8 cellular contexts compared by ENCODE assay signal in the genomic region with DNA sequence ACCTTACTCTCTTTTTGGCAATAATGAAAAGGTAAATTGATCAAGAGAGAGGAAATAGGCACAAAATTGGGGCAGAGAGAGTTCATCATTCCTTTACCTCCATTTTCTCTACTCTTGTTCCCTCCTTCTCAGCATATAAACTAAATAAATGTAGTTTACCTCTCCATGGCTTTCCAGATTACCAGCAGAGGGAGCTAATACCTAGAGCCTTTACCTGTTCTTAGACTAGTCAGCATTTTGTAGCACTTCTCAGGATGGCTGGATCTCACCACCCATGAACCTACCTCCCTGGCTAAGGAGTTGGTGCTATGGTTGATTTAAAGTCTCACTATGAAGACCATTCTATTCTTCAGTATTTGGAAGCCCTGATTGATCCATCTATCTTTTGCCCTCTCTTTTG. TPM values are rescaled to one million over a fixed set of nuclear protein-coding genes. Genes with fewer than 3 reads are reported as not detected.
DNase-seq lines count a peak whose midpoint lies in the region; ATAC-seq and TF ChIP-seq lines count a peak whose summit lies in the region.

No MANE protein-coding gene starts in this region.

- intact Hi-C loops in heart left ventricle (cut with DNase I): loop anchor here in 7 of 10 donors (2.0 to 10.0 kb wide), 4 partner anchors 55 to 282 kb away; no protein-coding TSS in a partner anchor
- intact Hi-C loops in Right ventricle myocardium superior (cut with DNase I): no loop called here
- intact Hi-C loops in posterior cingulate gyrus (cut with DNase I): loop anchor here (2.0 kb wide), 1 partner anchor 283 kb away; no protein-coding TSS in a partner anchor

- peaks cover 0 to 4% (median 0%) of the 10 kb centered on the region in 9 donors for H3K27me3 ChIP-seq in heart left ventricle
- no peaks in the 10 kb centered on the region for H3K27me3 ChIP-seq in KMS-11 (ENCODE audit: insufficient read depth, low read depth)
- no peaks in the 10 kb centered on the region for H3K27me3 ChIP-seq in suprapubic skin

- ATAC-seq in heart left ventricle: peak in 1 of 4 donors; percentile 36
- no peak for ATAC-seq in Right ventricle myocardium superior (ENCODE audit: poor library complexity)
- ATAC-seq in GM19328 (IDR thresholded peaks at IDR 0.05; ENCODE audit: unreplicated experiment): no peak

- H3K36me3 ChIP-seq in heart left ventricle: peaks cover 0 to 83% (median 24%) of the 10 kb centered on the region in 9 donors
- H3K36me3 ChIP-seq in KMS-11 (ENCODE audit: insufficient read depth): no peaks in the 10 kb centered on the region
- no peaks in the 10 kb centered on the region for H3K36me3 ChIP-seq in suprapubic skin

- H3K4me3 ChIP-seq in heart left ventricle: no peak overlapping the region
- no peak overlapping the region for H3K4me3 ChIP-seq in KMS-11 (IDR thresholded peaks at IDR 0.05; ENCODE audit: insufficient read depth, low read depth, low read length)
- H3K4me3 ChIP-seq in fibroblast of mammary gland (ENCODE audit: control insufficient read depth, low read depth, low read length): no peak overlapping the region
- H3K4me3 ChIP-seq in suprapubic skin: no peak overlapping the region

- peak overlapping the region; percentile 27; the same call in 1 of the 2 replicates for H3K4me2 ChIP-seq in KMS-11

- TF ChIP-seq EP300 in suprapubic skin (IDR thresholded peaks at IDR 0.05): no peak

- no peak overlapping the region for H3K9ac ChIP-seq in KMS-11

- no peaks in the 10 kb centered on the region for H3K79me2 ChIP-seq in KMS-11 (ENCODE audit: insufficient read depth, low read depth)

- H3K27ac ChIP-seq in heart left ventricle (no peak overlapping the region), KMS-11 (peak overlapping the region; percentile 21; the same call in 1 of the 2 replicates), suprapubic skin (no peak overlapping the region)

- H3K9me3 ChIP-seq in heart left ventricle (no peaks in the 10 kb centered on the region), suprapubic skin (no peaks in the 10 kb centered on the region)

- TF ChIP-seq CTCF in heart left ventricle (IDR thresholded peaks at IDR 0.05) (peak; percentile 36 to 59 (median 46)), KMS-11 (conservative IDR thresholded peaks at IDR 0.05; ENCODE audit: low read depth, low read length) (peak; percentile 66), fibroblast of mammary gland (conservative IDR thresholded peaks at IDR 0.05; ENCODE audit: control insufficient read depth, insufficient read depth, low read depth, low read length) (peak; percentile 72), suprapubic skin (IDR thresholded peaks at IDR 0.05) (peak; percentile 1 to 37)

- TF ChIP-seq POLR2A in heart left ventricle (IDR thresholded peaks at IDR 0.05) (no peak), suprapubic skin (IDR thresholded peaks at IDR 0.05) (no peak)

- no peaks in the 10 kb centered on the region for H4K20me1 ChIP-seq in KMS-11 (ENCODE audit: insufficient read depth)

- H3K4me1 ChIP-seq in heart left ventricle (no peaks in the 10 kb centered on the region), KMS-11 (ENCODE audit: low read depth, poor library complexity, severe bottlenecking) (peaks cover 47% of the 10 kb centered on the region), suprapubic skin (no peaks in the 10 kb centered on the region)

- H2AFZ ChIP-seq in KMS-11 (ENCODE audit: low read depth): no peak overlapping the region

- DNase-seq in heart left ventricle (no peak), Right ventricle myocardium superior (no peak), SHP77 treated with DMSO at 0.1 percent for 48 hours (lab: John Stamatoyannopoulos, UW) (peak; percentile 8), fibroblast of mammary gland (ENCODE audit: low read depth) (peak; percentile 64), suprapubic skin (ENCODE audit: low spot score in 2 of 2) (no peak), posterior cingulate gyrus (no peak)

RNA-seq across cellular contexts. Expression of a gene that starts 15.7 kb away (rescaled TPM):
- total RNA-seq in heart left ventricle: 10 to 100 TPM in 4 of 9 donors, 1 to 10 TPM in 5; 5.6 to 12.9 (median 8.9) TPM
- polyA plus RNA-seq in heart left ventricle: 10 to 100 TPM in 1 of 2 donors, 1 to 10 TPM in 1; 7.2 to 15.8 TPM
- total RNA-seq in Right ventricle myocardium superior: 7.0 TPM
- total RNA-seq in suprapubic skin: 10 to 100 TPM; 19.1 to 68.4 (median 32.5) TPM

RNA-seq across cellular contexts. Expression of a gene that starts 15.8 kb away (rescaled TPM):
- 10 to 100 TPM in 1 of 9 donors, 1 to 10 TPM in 8; 4.4 to 11.1 (median 5.3) TPM for total RNA-seq in heart left ventricle
- polyA plus RNA-seq in heart left ventricle: 1 to 10 TPM; 3.5 to 4.6 TPM
- 6.8 TPM for total RNA-seq in Right ventricle myocardium superior
- 10 to 100 TPM in 3 of 4 donors, 1 to 10 TPM in 1; 9.7 to 16.9 (median 12.0) TPM for total RNA-seq in suprapubic skin

Comparison
In these comparisons a context has a peak if more than half of its experiments do, and no peak if none do; other contexts are left out.
1. DNase-seq: peak in SHP77 treated with DMSO at 0.1 percent for 48 hours (single experiment) and fibroblast of mammary gland (single experiment); none in heart left ventricle (0 of 5), Right ventricle myocardium superior (single experiment), suprapubic skin (0 of 2) and posterior cingulate gyrus (0 of 10).
2. CTCF ChIP-seq: peak in every context shown above with its lines; median percentile 72 in fibroblast of mammary gland; 66 in KMS-11; 46 in heart left ventricle; 19 in suprapubic skin.